In the genomic region with DNA sequence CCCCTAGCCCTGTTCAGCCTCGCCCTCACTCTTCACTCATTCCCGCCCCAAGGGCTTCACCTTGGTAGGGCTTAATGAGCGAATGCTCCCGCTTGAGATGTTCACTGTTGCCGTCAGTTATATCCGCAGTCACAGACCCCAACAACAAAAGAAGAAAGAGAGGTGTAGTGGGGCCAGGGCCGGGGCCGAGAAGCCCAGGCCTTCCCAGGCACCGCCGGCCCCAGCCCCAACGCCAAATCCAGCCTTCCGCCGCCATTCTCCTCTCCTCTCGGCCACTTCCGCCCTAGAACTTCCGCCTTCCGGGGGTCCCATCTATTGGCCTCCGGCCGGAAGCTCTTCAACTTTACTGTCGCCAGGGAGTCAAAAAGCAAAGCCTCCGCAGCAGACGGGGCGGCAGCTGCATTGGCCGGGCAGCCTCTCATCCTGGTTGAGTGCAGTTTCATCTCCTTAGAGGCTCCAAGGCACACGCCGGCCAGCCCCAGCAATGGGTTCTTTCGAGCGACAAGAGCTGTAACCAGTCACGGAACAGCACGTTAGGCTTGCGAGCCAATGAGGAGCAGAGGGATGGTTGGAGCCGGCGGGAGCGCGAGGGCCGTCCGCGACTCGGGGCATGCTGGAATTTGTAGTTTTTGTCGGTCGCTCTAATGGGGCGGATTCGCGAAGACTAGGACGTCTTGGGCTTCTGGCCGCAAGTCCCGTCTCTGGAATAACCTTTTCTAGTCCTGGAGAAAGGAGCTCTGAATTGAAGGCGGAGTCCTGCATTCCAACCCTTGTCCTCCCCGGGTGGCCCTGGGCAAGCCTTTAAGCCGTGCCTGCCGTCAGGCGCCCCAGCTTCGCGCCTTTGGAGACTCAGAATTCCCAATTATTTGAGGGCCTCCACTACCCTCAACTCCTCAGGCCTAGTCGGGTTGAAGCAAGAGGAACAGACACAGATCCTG, we compare ENCODE assay signal across 8 cellular contexts. TPM values are rescaled to one million over a fixed set of nuclear protein-coding genes. Genes with fewer than 3 reads are reported as not detected.
DNase-seq lines count a peak whose midpoint lies in the region; ATAC-seq lines count a peak whose summit lies in the region.

A gene with protein sequence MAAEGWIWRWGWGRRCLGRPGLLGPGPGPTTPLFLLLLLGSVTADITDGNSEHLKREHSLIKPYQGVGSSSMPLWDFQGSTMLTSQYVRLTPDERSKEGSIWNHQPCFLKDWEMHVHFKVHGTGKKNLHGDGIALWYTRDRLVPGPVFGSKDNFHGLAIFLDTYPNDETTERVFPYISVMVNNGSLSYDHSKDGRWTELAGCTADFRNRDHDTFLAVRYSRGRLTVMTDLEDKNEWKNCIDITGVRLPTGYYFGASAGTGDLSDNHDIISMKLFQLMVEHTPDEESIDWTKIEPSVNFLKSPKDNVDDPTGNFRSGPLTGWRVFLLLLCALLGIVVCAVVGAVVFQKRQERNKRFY (minus strand): TSS at position 277 of the 938 bp plus-strand sequence. CDS start 21 bp downstream, at position 256.

- CTCF ChIA-PET in CD4-positive, alpha-beta memory T cell (lab: Charles Lee; ENCODE audit: partially characterized antibody) = interaction anchor here (0.8 to 5.2 kb wide), 9 partner anchors 10 to 104 kb away, joined by 3 to 32 read pairs (median 11); no protein-coding TSS in a partner anchor

- H3K4me1 ChIP-seq in CD4-positive, alpha-beta memory T cell (ENCODE audit: insufficient read depth, low read length) = peaks cover 62% of the 10 kb centered on the region

- H3K27me3 Mint-ChIP-seq in CD4-positive, alpha-beta memory T cell = no peaks in the 10 kb centered on the region

- peak within 1 kb of the TSS; percentile 91 to 100 (median 97) for H3K4me3 Mint-ChIP-seq in CD4-positive, alpha-beta memory T cell

- POLR2A ChIA-PET in CD4-positive, alpha-beta memory T cell (lab: Charles Lee; ENCODE audit: partially characterized antibody) = interaction anchor here (0.8 to 3.6 kb wide), 23 partner anchors 9 to 248 kb away, joined by 3 to 52 read pairs (median 5); a partner anchor contains a TSS

- peak within 1 kb of the TSS; percentile 93 for H3K27ac ChIP-seq in CD4-positive, alpha-beta memory T cell (ENCODE audit: low read depth, low read length)

- peaks cover 0 to 2% (median 0%) of the 10 kb centered on the region in 8 donors for H3K9me3 Mint-ChIP-seq in CD4-positive, alpha-beta memory T cell

- peak; percentile 93 to 95 (median 94) for DNase-seq in CD4-positive, alpha-beta memory T cell
- DNase-seq in HS-27A (ENCODE audit: low read depth) (peak; percentile 78), NK-92 (lab: John Stamatoyannopoulos, UW; ENCODE audit: unreplicated experiment) (peak; percentile 48), medulla oblongata (ENCODE audit: extremely low spot score) (peak; percentile 98)
- DNase-seq in activated CD8-positive, alpha-beta memory T cell treated with anti-CD3 and anti-CD28 coated beads for 1 hour (ENCODE audit: extremely low read depth in 1 of 2, low read depth in 1 of 2) = peak; percentile 77 to 81
- peak; percentile 83 for DNase-seq in effector CD8-positive, alpha-beta T cell (lab: John Stamatoyannopoulos, UW)
- DNase-seq in stimulated activated CD8-positive, alpha-beta memory T cell treated with anti-CD3 and anti-CD28 coated beads, Interleukin-12 subunit alpha, Interleukin-12 subunit beta, amount 100 ng/mL, for 1 hour (ENCODE audit: low read depth) = peak; percentile 82

- H3K4me1 Mint-ChIP-seq in CD4-positive, alpha-beta memory T cell = peaks cover 42 to 81% (median 63%) of the 10 kb centered on the region in 4 donors

- peaks cover 9 to 35% of the 10 kb centered on the region in 2 donors for H3K36me3 Mint-ChIP-seq in CD4-positive, alpha-beta memory T cell

- ATAC-seq in GM19463 (IDR thresholded peaks at IDR 0.05; ENCODE audit: unreplicated experiment) = peak; percentile 96

- H3K36me3 ChIP-seq in CD4-positive, alpha-beta memory T cell (ENCODE audit: insufficient read depth, low read length) = peaks cover 18% of the 10 kb centered on the region

- H3K27ac Mint-ChIP-seq in CD4-positive, alpha-beta memory T cell = peak within 1 kb of the TSS; percentile 97 to 100 (median 99)

- H3K4me3 ChIP-seq in CD4-positive, alpha-beta memory T cell (ENCODE audit: low read length in 2 of 2) = peak within 1 kb of the TSS; percentile 91 to 99

- intact Hi-C loops in CD4-positive, alpha-beta memory T cell (cut with micrococcal nuclease) = loop anchor here (1.0 to 2.0 kb wide), 3 partner anchors 39 to 241 kb away; a partner anchor contains a TSS

- H3K27me3 ChIP-seq in CD4-positive, alpha-beta memory T cell (ENCODE audit: insufficient read depth, low read length) = no peaks in the 10 kb centered on the region

- no peaks in the 10 kb centered on the region for H3K9me3 ChIP-seq in CD4-positive, alpha-beta memory T cell (ENCODE audit: control insufficient read depth in 1 of 2, low read length in 2 of 2)

RNA-seq across cellular contexts. Expression of the gene that starts here (rescaled TPM):
- total RNA-seq in CD4-positive, alpha-beta memory T cell = 100 to 1,000 TPM; 114 to 123 TPM
- polyA plus RNA-seq in CD4-positive, alpha-beta memory T cell = 100 to 1,000 TPM; 223 to 322 TPM

Comparison
In these comparisons a context has a peak if more than half of its experiments do, and no peak if none do; other contexts are left out.
1. Peak in every context shown above with its lines: DNase-seq, ATAC-seq, H3K4me3 ChIP-seq and H3K27ac ChIP-seq.
2. DNase-seq: peak in every context shown above with its lines; median percentile 98 in medulla oblongata; 94 in CD4-positive, alpha-beta memory T cell; 83 in effector CD8-positive, alpha-beta T cell; 82 in stimulated activated CD8-positive, alpha-beta memory T cell treated with anti-CD3 and anti-CD28 coated beads, Interleukin-12 subunit alpha, Interleukin-12 subunit beta, amount 100 ng/mL, for 1 hour; 79 in activated CD8-positive, alpha-beta memory T cell treated with anti-CD3 and anti-CD28 coated beads for 1 hour; 78 in HS-27A; 48 in NK-92.